Comparison of ENCODE assay signal across 8 cellular contexts in the genomic region with DNA sequence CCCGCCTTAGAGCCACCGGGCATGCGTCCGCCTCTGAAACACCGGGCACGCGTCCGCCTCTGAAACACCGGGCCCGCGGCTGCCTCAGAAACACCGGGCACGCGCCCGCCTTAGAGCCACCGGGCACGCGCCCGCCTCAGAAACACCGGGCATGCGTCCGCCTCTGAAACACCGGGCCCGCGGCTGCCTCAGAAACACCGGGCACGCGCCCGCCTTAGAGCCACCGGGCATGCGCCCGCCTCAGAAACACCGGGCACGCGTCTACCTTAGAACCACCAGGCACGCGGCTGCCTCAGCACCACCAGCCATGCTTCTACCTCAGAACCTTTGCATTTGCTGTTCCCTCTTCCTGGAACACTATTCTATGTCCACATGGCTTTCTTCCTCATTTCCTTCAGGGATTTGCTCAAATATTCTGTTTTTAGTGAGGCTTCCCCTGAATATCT. TPM values are rescaled to one million over a fixed set of nuclear protein-coding genes. Genes with fewer than 3 reads are reported as not detected.
DNase-seq lines count a peak whose midpoint lies in the region; ATAC-seq and TF ChIP-seq lines count a peak whose summit lies in the region.
"Not testable (repeated sequence)": the region's sequence is repeated elsewhere in the genome, so short reads cannot be mapped to it uniquely, and the experiment has no call there.

No MANE protein-coding gene starts in this region.

- intact Hi-C loops in left colon (cut with DNase I, micrococcal nuclease), result loop anchor here in 1 of 2 donors (10.0 kb wide), 1 partner anchor 187 kb away; a partner anchor contains a TSS

- not testable (repeated sequence) for DNase-seq in AG04450 (ENCODE audit: low read depth, low spot score); coronary artery (ENCODE audit: low spot score)
- DNase-seq in HL-60 (ENCODE audit: low read depth in 1 of 2, low spot score in 1 of 2), result peak; percentile 49 to 74
- peak; percentile 74 for DNase-seq in NCI-H82 (lab: John Stamatoyannopoulos, UW)
- peak; percentile 63 to 64 for DNase-seq in activated CD4-positive, alpha-beta T cell treated with anti-CD3 and anti-CD28 coated beads, Interleukin-2, amount 50 U/mL, for 24 hours (ENCODE audit: low read depth in 1 of 2, low spot score in 1 of 2)
- peak; percentile 69 to 76 for DNase-seq in left colon
- peak; percentile 39 to 59 for DNase-seq in stimulated activated CD4-positive, alpha-beta T cell treated with anti-CD3 and anti-CD28 coated beads, Interleukin-15, amount 100 ng/mL, for 1 hour (ENCODE audit: low read depth in 1 of 2, low spot score in 1 of 2)

- ATAC-seq in GM19043 (IDR thresholded peaks at IDR 0.05; ENCODE audit: low read depth, unreplicated experiment), result peak; percentile 75
- peak; percentile 87 for ATAC-seq in left colon

- CTCF ChIA-PET in AG04450 (lab: Charles Lee), result not testable (repeated sequence)

- H3K27me3 ChIP-seq in AG04450 (ENCODE audit: control insufficient read depth, insufficient read depth, low read length); HL-60 (ENCODE audit: insufficient read depth, poor library complexity, severe bottlenecking): not testable (repeated sequence)

- not testable (repeated sequence) for H3K9me3 ChIP-seq in AG04450 (ENCODE audit: control insufficient read depth, insufficient read depth, low read length)

- not testable (repeated sequence) for H3K27ac ChIP-seq in AG04450 (ENCODE audit: low read depth, low read length)
- H3K27ac ChIP-seq in HL-60 (replicated peaks) (peak overlapping the region; percentile 61), coronary artery (peak overlapping the region; percentile 23 to 67)

- not testable (repeated sequence) for TF ChIP-seq CTCF in AG04450 (IDR thresholded peaks at IDR 0.05; ENCODE audit: low read depth, low read length); HL-60 (IDR thresholded peaks at IDR 0.05; ENCODE audit: insufficient read depth, low read length); coronary artery (IDR thresholded peaks at IDR 0.05)

- POLR2A ChIA-PET in AG04450 (lab: Yijun Ruan, JAX), result not testable (repeated sequence)

- H3K4me3 ChIP-seq in AG04450 (ENCODE audit: low read depth, low read length), result peak overlapping the region; percentile 70
- peak overlapping the region; percentile 47 for H3K4me3 ChIP-seq in HL-60 (replicated peaks; ENCODE audit: insufficient read depth, low read length)
- peak overlapping the region; percentile 69 for H3K4me3 ChIP-seq in coronary artery

RNA-seq across cellular contexts. Expression of a gene that starts 58.4 kb away (rescaled TPM):
- polyA plus RNA-seq in AG04450 (2011; rRNA removed), result 35.4 and 46.9 TPM in 2 replicates
- polyA minus RNA-seq in AG04450 (2011; rRNA and poly(A)+ RNA removed), result 14.0 and 21.4 TPM in 2 replicates
- total RNA-seq in left colon, result 10 to 100 TPM; 32.9 to 60.6 TPM
